Comparison of ENCODE assay signal across 2 cellular contexts in genomic region chr5:106085136-106085535, GRCh38.
TF ChIP-seq lines count a peak whose summit lies in the region.

No MANE protein-coding gene starts in this region.

TF ChIP-seq in H1, 55 proteins besides CTCF, POLR2A, EP300 and RAD21 (continued from another document):
- TF ChIP-seq SAP30 (IDR thresholded peaks at IDR 0.05; ENCODE audit: insufficient read depth, insufficient replicate concordance, low read length) (no peak), SP1 (IDR thresholded peaks at IDR 0.05; ENCODE audit: low read depth, low read length) (0 out of 2 replicates have a peak, but pooled peaks have one; percentile 31), CHD7 (IDR thresholded peaks at IDR 0.05; ENCODE audit: insufficient replicate concordance, low read length) (peak; percentile 90)

TF ChIP-seq in HepG2, 621 proteins besides CTCF, POLR2A, EP300 and RAD21 (continued from another document):
- TF ChIP-seq BCL3 (CRISPR knock-in tag; IDR thresholded peaks at IDR 0.05), result no peak
- TF ChIP-seq NFE2L1 (CRISPR knock-in tag; IDR thresholded peaks at IDR 0.05; ENCODE audit: borderline replicate concordance), result no peak
- TF ChIP-seq ZNF768 (CRISPR knock-in tag; IDR thresholded peaks at IDR 0.05), result no peak
- TF ChIP-seq CAMTA2 (CRISPR knock-in tag; IDR thresholded peaks at IDR 0.05; ENCODE audit: borderline replicate concordance), result no peak
- no peak for TF ChIP-seq BCLAF1 (IDR thresholded peaks at IDR 0.05)
- TF ChIP-seq XBP1 (CRISPR knock-in tag; IDR thresholded peaks at IDR 0.05), result no peak
TF ChIP-seq in HepG2: peak in this region for 0.
